In genomic region chr2:28702415-28702859, GRCh38 we compare ENCODE assay signal across 18 cellular contexts. TPM values are rescaled to one million over a fixed set of nuclear protein-coding genes. Genes with fewer than 3 reads are reported as not detected.
DNase-seq lines count a peak whose midpoint lies in the region; ATAC-seq lines count a peak whose summit lies in the region.
"Had no signal": no experiment of that assay in that cellular context is flagged by ENCODE, and none has a peak within 500 bp of the region (broad histone marks: within the 10 kb centered on the region; RNA-seq: fewer than 3 reads in every experiment).

No MANE protein-coding gene starts in this region.

- peaks cover 0 to 12% (median 6%) of the 10 kb centered on the region in 7 donors for H3K9me3 Mint-ChIP-seq in CD4-positive, CD25-positive, alpha-beta regulatory T cell

- 63 to 64% methylated on average over 3 of the region's 3 CpGs for WGBS in esophagus, 2 donors

- H3K27ac ChIP-seq in CD4-positive, CD25-positive, alpha-beta regulatory T cell (ENCODE audit: insufficient read depth, low read length, poor library complexity, severe bottlenecking) = no peak overlapping the region
- peak overlapping the region; percentile 52 to 89 for H3K27ac ChIP-seq in esophagus (ENCODE audit: low read depth in 2 of 2, low read length in 1 of 2)
- H3K27ac ChIP-seq: hepatocyte had no signal

- H3K36me3 ChIP-seq in CD4-positive, CD25-positive, alpha-beta regulatory T cell (ENCODE audit: control insufficient read depth, insufficient read depth, low read length) = no peaks in the 10 kb centered on the region
- H3K36me3 ChIP-seq in esophagus (ENCODE audit: control insufficient read depth in 2 of 2, insufficient read depth in 2 of 2, low read length in 1 of 2) = no peaks in the 10 kb centered on the region

- DNase-seq in CD4-positive, CD25-positive, alpha-beta regulatory T cell = no peak
- DNase-seq in left lobe of liver (ENCODE audit: low spot score) = peak; percentile 81
- DNase-seq in putamen (ENCODE audit: low spot score) = peak; percentile 14
- DNase-seq in DMS79 treated with DMSO at 0.1 percent for 48 hours (lab: John Stamatoyannopoulos, UW) = no peak
- no peak for DNase-seq in activated T-cell treated with anti-CD3 and anti-CD28 coated beads, Interleukin-2, amount 50 U/mL, for 48 hours
- no peak for DNase-seq in cerebellar nuclear complex (lab: John Stamatoyannopoulos, UW)
- DNase-seq: activated naive CD8-positive, alpha-beta T cell treated with anti-CD3 and anti-CD28 coated beads, Interleukin-2, amount 50 U/mL, for 24 hours; activated T-cell treated with anti-CD3 and anti-CD28 coated beads, Interleukin-2, amount 50 U/mL, for 1 hour; erythroblast; GF-D8; NCI-H748 treated with DMSO at 0.1 percent for 48 hours; PC-3 had no signal

- peaks cover 0 to 2% of the 10 kb centered on the region in 2 experiments for H3K9me3 ChIP-seq in CD4-positive, CD25-positive, alpha-beta regulatory T cell (ENCODE audit: control insufficient read depth in 2 of 2, low read length in 2 of 2)
- H3K9me3 ChIP-seq in esophagus (ENCODE audit: control insufficient read depth in 2 of 2, insufficient read depth in 1 of 2, low read depth in 1 of 2, low read length in 1 of 2) = no peaks in the 10 kb centered on the region

- H3K27ac Mint-ChIP-seq in CD4-positive, CD25-positive, alpha-beta regulatory T cell = peak overlapping the region; percentile 63 to 88 (median 85)
- H3K27ac Mint-ChIP-seq: activated naive CD8-positive, alpha-beta T cell treated with anti-CD3 and anti-CD28 coated beads, Interleukin-2, amount 50 U/mL, for 24 hours had no signal

- ATAC-seq in CD4-positive, CD25-positive, alpha-beta regulatory T cell (ENCODE audit: low read depth in 2 of 2) = no peak
- ATAC-seq in left lobe of liver (peak; percentile 97), GM18867 (IDR thresholded peaks at IDR 0.05; ENCODE audit: unreplicated experiment) (no peak)
- ATAC-seq: activated naive CD8-positive, alpha-beta T cell treated with anti-CD3 and anti-CD28 coated beads, Interleukin-2, amount 50 U/mL, for 24 hours; HCT116; natural killer cell treated with Interleukin-12 subunit alpha and Interleukin-12 subunit beta and Interleukin-15 and Interleukin-18, amount 100 ng/mL, for 72 hours; PC-3 had no signal

- no peaks in the 10 kb centered on the region for H3K4me1 ChIP-seq in CD4-positive, CD25-positive, alpha-beta regulatory T cell (ENCODE audit: control insufficient read depth, insufficient read depth, low read length, poor library complexity, severe bottlenecking)
- peaks cover 0 to 9% of the 10 kb centered on the region in 2 donors for H3K4me1 ChIP-seq in esophagus (ENCODE audit: control insufficient read depth in 2 of 2, insufficient read depth in 2 of 2, low read length in 1 of 2)

- no peaks in the 10 kb centered on the region for H3K27me3 ChIP-seq in CD4-positive, CD25-positive, alpha-beta regulatory T cell (ENCODE audit: control insufficient read depth, insufficient read depth, low read length)
- H3K27me3 ChIP-seq in esophagus (ENCODE audit: control insufficient read depth in 1 of 2, insufficient read depth in 2 of 2, low read length in 2 of 2) = no peaks in the 10 kb centered on the region
- H3K27me3 ChIP-seq: hepatocyte had no signal

- H3K4me3 ChIP-seq in CD4-positive, CD25-positive, alpha-beta regulatory T cell (ENCODE audit: low read depth, low read length) = no peak overlapping the region
- no peak overlapping the region for H3K4me3 ChIP-seq in esophagus (ENCODE audit: low read depth in 1 of 2, low read length in 2 of 2)
- H3K4me3 ChIP-seq: coronary artery, hepatocyte had no signal

- no peaks in the 10 kb centered on the region for H3K27me3 Mint-ChIP-seq in CD4-positive, CD25-positive, alpha-beta regulatory T cell
- H3K27me3 Mint-ChIP-seq: activated naive CD8-positive, alpha-beta T cell treated with anti-CD3 and anti-CD28 coated beads, Interleukin-2, amount 50 U/mL, for 24 hours had no signal

- H3K4me3 Mint-ChIP-seq in CD4-positive, CD25-positive, alpha-beta regulatory T cell = no peak overlapping the region
- H3K4me3 Mint-ChIP-seq: activated naive CD8-positive, alpha-beta T cell treated with anti-CD3 and anti-CD28 coated beads, Interleukin-2, amount 50 U/mL, for 24 hours; natural killer cell treated with Interleukin-12 subunit alpha and Interleukin-12 subunit beta and Interleukin-15 and Interleukin-18, amount 100 ng/mL, for 72 hours had no signal

- no peaks in the 10 kb centered on the region for H3K4me1 Mint-ChIP-seq in CD4-positive, CD25-positive, alpha-beta regulatory T cell
- H3K4me1 Mint-ChIP-seq: activated naive CD8-positive, alpha-beta T cell treated with anti-CD3 and anti-CD28 coated beads, Interleukin-2, amount 50 U/mL, for 24 hours had no signal

- peaks cover 3% of the 10 kb centered on the region for H3K36me3 Mint-ChIP-seq in CD4-positive, CD25-positive, alpha-beta regulatory T cell

RNA-seq across cellular contexts. Expression of gene PPP1CB, which starts 49.2 kb away (rescaled TPM):
- total RNA-seq in CD4-positive, CD25-positive, alpha-beta regulatory T cell = 303 TPM
- 100 to 1,000 TPM; 102 to 136 (median 117) TPM for polyA plus RNA-seq in CD4-positive, CD25-positive, alpha-beta regulatory T cell
- 100 to 1,000 TPM; 104 to 140 TPM for polyA plus RNA-seq in esophagus
- total RNA-seq in left lobe of liver = 76.0 TPM

Comparison
In these comparisons a context has a peak if more than half of its experiments do, and no peak if none do; other contexts are left out.
1. DNase-seq: peak in left lobe of liver (single experiment) and putamen (single experiment); none in CD4-positive, CD25-positive, alpha-beta regulatory T cell (0 of 3), DMS79 treated with DMSO at 0.1 percent for 48 hours (single experiment), activated T-cell treated with anti-CD3 and anti-CD28 coated beads, Interleukin-2, amount 50 U/mL, for 48 hours (0 of 2) and cerebellar nuclear complex (0 of 2).